22 cellular contexts compared by ENCODE assay signal in genomic region chr12:64001439-64001838, GRCh38.
A peak's percentile ranks its signal among the peaks of the same experiment; 100 is the strongest.
DNase-seq lines count a peak whose midpoint lies in the region; ATAC-seq and TF ChIP-seq lines count a peak whose summit lies in the region.
"Had no signal": no experiment of that assay in that cellular context is flagged by ENCODE, and none has a peak within 500 bp of the region (broad histone marks: within the 10 kb centered on the region; RNA-seq: fewer than 3 reads in every experiment).

No MANE protein-coding gene starts in this region.

- no peaks in the 10 kb centered on the region for H3K9me3 ChIP-seq in left ventricle myocardium inferior (replicated peaks)

- no peaks in the 10 kb centered on the region for H3K27me3 ChIP-seq in left ventricle myocardium inferior (ENCODE audit: low read depth)

- peak; percentile 69 for ATAC-seq in Right ventricle myocardium inferior
- peak in 1 of 2 donors; percentile 68 for ATAC-seq in left cardiac atrium

- peaks cover 7% of the 10 kb centered on the region for H3K4me1 ChIP-seq in left ventricle myocardium inferior

- no peak for TF ChIP-seq CTCF in left ventricle myocardium inferior (IDR thresholded peaks at IDR 0.05; ENCODE audit: borderline replicate concordance)

- H3K36me3 ChIP-seq in left ventricle myocardium inferior, result no peaks in the 10 kb centered on the region

- DNase-seq in Right ventricle myocardium inferior (ENCODE audit: missing footprints) (no peak), left ventricle myocardium inferior (no peak), fibroblast of gingiva (ENCODE audit: low read depth) (peak; percentile 92), left cardiac atrium (peak; percentile 24), SW 1271 (lab: John Stamatoyannopoulos, UW) (no peak), NK-92 (lab: John Stamatoyannopoulos, UW; ENCODE audit: unreplicated experiment) (no peak), NCI-H524 treated with DMSO at 0.1 percent for 48 hours (lab: John Stamatoyannopoulos, UW) (no peak)
- DNase-seq: 8988T, ACHN, Calu3, DMS153, DND-41, H7, Karpas-422, NCI-H1092, NCI-H1436, NCI-H187 treated with DMSO at 0.1 percent for 48 hours, NCI-H2107, NCI-H524, NCI-H774, PC-9, SHP77 had no signal

- intact Hi-C loops in Right ventricle myocardium inferior (cut with DNase I), result no loop called here
- intact Hi-C loops in left ventricle myocardium inferior (cut with micrococcal nuclease), result no loop called here
- intact Hi-C loops in left cardiac atrium (cut with DNase I), result no loop called here

- H3K4me3 ChIP-seq in left ventricle myocardium inferior, result no peak overlapping the region
- H3K4me3 ChIP-seq: PC-9 had no signal

- H3K27ac ChIP-seq in left ventricle myocardium inferior (replicated peaks), result no peak overlapping the region
- H3K27ac ChIP-seq: PC-9 had no signal

Comparison
In these comparisons a context has a peak if more than half of its experiments do, and no peak if none do; other contexts are left out.
1. DNase-seq: peak in fibroblast of gingiva (single experiment) and left cardiac atrium (single experiment); none in Right ventricle myocardium inferior (single experiment), left ventricle myocardium inferior (single experiment), SW 1271 (0 of 2), NK-92 (single experiment) and NCI-H524 treated with DMSO at 0.1 percent for 48 hours (single experiment).